ENCODE assay signal across 22 cellular contexts in genomic region chr6:50030350-50030749, GRCh38. TPM values are rescaled to one million over a fixed set of nuclear protein-coding genes. Genes with fewer than 3 reads are reported as not detected.
"Had no signal": no experiment of that assay in that cellular context is flagged by ENCODE, and none has a peak within 500 bp of the region (broad histone marks: within the 10 kb centered on the region; RNA-seq: fewer than 3 reads in every experiment).

No MANE protein-coding gene starts in this region.

- H3K4me1 ChIP-seq: pancreas had no signal

- H3K4me1 Mint-ChIP-seq: activated CD4-positive, alpha-beta T cell treated with anti-CD3 and anti-CD28 coated beads, Interleukin-2, amount 10 ng/mL, durations not matched to agents 7 days and 5 days; brain; central memory CD8-positive, alpha-beta T cell had no signal

- H3K27ac ChIP-seq: pancreas had no signal

- H3K36me3 Mint-ChIP-seq: brain had no signal

- H3K4me3 ChIP-seq: pancreas had no signal

- DNase-seq: activated CD4-positive, alpha-beta T cell treated with anti-CD3 and anti-CD28 coated beads, Interleukin-2, amount 10 ng/mL, durations not matched to agents 7 days and 5 days; activated CD4-positive, CD25-positive, alpha-beta regulatory T cell; activated effector memory CD4-positive, alpha-beta T cell treated with Interleukin-2 at 50 U/mL for 16 hours; amniotic stem cell; effector memory CD8-positive, alpha-beta T cell; left ventricle myocardium superior; stimulated activated CD4-positive, alpha-beta T cell treated with anti-CD3 and anti-CD28 coated beads, Interleukin-15, amount 100 ng/mL, for 24 hours; stimulated activated CD4-positive, alpha-beta T cell treated with anti-CD3 and anti-CD28 coated beads, Interleukin-4, amount 100 ng/mL, for 24 hours had no signal

- H3K4me3 Mint-ChIP-seq: activated CD4-positive, alpha-beta T cell treated with anti-CD3 and anti-CD28 coated beads, Interleukin-2, amount 10 ng/mL, durations not matched to agents 7 days and 5 days; brain; central memory CD8-positive, alpha-beta T cell; effector memory CD8-positive, alpha-beta T cell; neural crest cell; stimulated activated naive CD8-positive, alpha-beta T cell treated with anti-CD3 and anti-CD28 coated beads, Interleukin-15, Interleukin-2, amounts not matched to agents 100 ng/mL and 50 ng/mL, for 24 hours; T-helper 1 cell treated with Interleukin-12 subunit alpha and Interleukin-12 subunit beta and Interleukin-4 antibody, amounts not matched to agents 30 μg/mL and 1 μg/mL, for 36 hours had no signal

- H3K9me3 Mint-ChIP-seq: T-helper 1 cell treated with Interleukin-12 subunit alpha and Interleukin-12 subunit beta and Interleukin-4 antibody, amounts not matched to agents 30 μg/mL and 1 μg/mL, for 36 hours had no signal

- H3K36me3 ChIP-seq: pancreas had no signal

- H3K27ac Mint-ChIP-seq: activated CD4-positive, alpha-beta T cell treated with anti-CD3 and anti-CD28 coated beads, Interleukin-2, amount 10 ng/mL, durations not matched to agents 7 days and 5 days; activated naive CD4-positive, alpha-beta T cell treated with anti-CD3 and anti-CD28 coated beads, Interleukin-2, amount 50 U/mL, for 72 hours; brain; effector memory CD8-positive, alpha-beta T cell; stimulated activated naive CD8-positive, alpha-beta T cell treated with anti-CD3 and anti-CD28 coated beads, Interleukin-15, Interleukin-2, amounts not matched to agents 100 ng/mL and 50 ng/mL, for 24 hours; T-helper 1 cell treated with Interleukin-12 subunit alpha and Interleukin-12 subunit beta and Interleukin-4 antibody, amounts not matched to agents 30 μg/mL and 1 μg/mL, for 36 hours had no signal

- ATAC-seq: activated naive CD4-positive, alpha-beta T cell treated with anti-CD3 and anti-CD28 coated beads, Interleukin-2, amount 50 U/mL, for 72 hours; effector memory CD8-positive, alpha-beta T cell; left ventricle myocardium superior; pancreas had no signal

- FAIRE-seq: keratinocyte, pancreas had no signal

- H3K9me3 ChIP-seq: pancreas had no signal

- H3K27me3 Mint-ChIP-seq: activated CD4-positive, alpha-beta T cell treated with anti-CD3 and anti-CD28 coated beads, Interleukin-2, amount 10 ng/mL, durations not matched to agents 7 days and 5 days; central memory CD8-positive, alpha-beta T cell; effector memory CD8-positive, alpha-beta T cell; stimulated activated naive CD8-positive, alpha-beta T cell treated with anti-CD3 and anti-CD28 coated beads, Interleukin-15, Interleukin-2, amounts not matched to agents 100 ng/mL and 50 ng/mL, for 24 hours had no signal

- H3K27me3 ChIP-seq: pancreas had no signal

RNA-seq across cellular contexts. Expression of gene DEFB110, which starts 8.6 kb away (rescaled TPM):
- total RNA-seq: activated CD4-positive, alpha-beta T cell treated with anti-CD3 and anti-CD28 coated beads, Interleukin-2, amount 10 ng/mL, durations not matched to agents 7 days and 5 days; activated CD8-positive, alpha-beta memory T cell treated with anti-CD3 and anti-CD28 coated beads for 36 hours; activated naive CD4-positive, alpha-beta T cell treated with anti-CD3 and anti-CD28 coated beads, Interleukin-2, amount 50 U/mL, for 72 hours; epithelial cell of proximal tubule; left ventricle myocardium superior; myocyte; neural crest cell; pancreas; renal cortical epithelial cell; temporal lobe; ureter had no signal

RNA-seq across cellular contexts. Expression of gene DEFB112, which starts 19.4 kb away (rescaled TPM):
- total RNA-seq: activated CD4-positive, alpha-beta T cell treated with anti-CD3 and anti-CD28 coated beads, Interleukin-2, amount 10 ng/mL, durations not matched to agents 7 days and 5 days; activated CD8-positive, alpha-beta memory T cell treated with anti-CD3 and anti-CD28 coated beads for 36 hours; activated naive CD4-positive, alpha-beta T cell treated with anti-CD3 and anti-CD28 coated beads, Interleukin-2, amount 50 U/mL, for 72 hours; epithelial cell of proximal tubule; left ventricle myocardium superior; myocyte; neural crest cell; pancreas; renal cortical epithelial cell; temporal lobe; ureter had no signal
